Comparison of ENCODE assay signal across 15 cellular contexts in genomic region chr7:37320140-37320839, GRCh38.
DNase-seq lines count a peak whose midpoint lies in the region.
"Had no signal": no experiment of that assay in that cellular context is flagged by ENCODE, and none has a peak within 500 bp of the region (broad histone marks: within the 10 kb centered on the region; RNA-seq: fewer than 3 reads in every experiment).

No MANE protein-coding gene starts in this region.

- DNase-seq in Daoy (ENCODE audit: low read depth) (peak; percentile 70), SK-N-DZ (ENCODE audit: low spot score) (peak; percentile 15), globus pallidus (ENCODE audit: low spot score) (peak; percentile 77), putamen (ENCODE audit: low spot score) (peak; percentile 58), SKM-1 treated with dmso at 0.1 percent for 144 hours (lab: John Stamatoyannopoulos, UW; ENCODE audit: unreplicated experiment) (no peak), NCI-H146 (lab: John Stamatoyannopoulos, UW) (no peak), hepatic stellate cell (ENCODE audit: low spot score) (no peak)
- DNase-seq: activated CD4-positive, alpha-beta T cell treated with anti-CD3 and anti-CD28 coated beads, Interleukin-2, amount 50 U/mL, for 1 hour; CD4-positive, CD25-positive, alpha-beta regulatory T cell; DMS 273 treated with DMSO at 0.1 percent for 48 hours; left cardiac atrium; NCI-H1105; NCI-H2029 treated with DMSO at 0.1 percent for 48 hours; sigmoid colon; stimulated activated CD8-positive, alpha-beta memory T cell treated with anti-CD3 and anti-CD28 coated beads, Interleukin-4, amount 100 ng/mL, for 48 hours had no signal

Comparison
In these comparisons a context has a peak if more than half of its experiments do, and no peak if none do; other contexts are left out.
1. DNase-seq: peak in Daoy (single experiment), SK-N-DZ (single experiment), globus pallidus (single experiment) and putamen (single experiment); none in SKM-1 treated with dmso at 0.1 percent for 144 hours (single experiment), NCI-H146 (single experiment) and hepatic stellate cell (single experiment).